11 cellular contexts compared by ENCODE assay signal in genomic region chr1:51313268-51313852, GRCh38. TPM values are rescaled to one million over a fixed set of nuclear protein-coding genes. Genes with fewer than 3 reads are reported as not detected.
DNase-seq lines count a peak whose midpoint lies in the region; ATAC-seq, FAIRE-seq and TF ChIP-seq lines count a peak whose summit lies in the region.
"Had no signal": no experiment of that assay in that cellular context is flagged by ENCODE, and none has a peak within 500 bp of the region (broad histone marks: within the 10 kb centered on the region; RNA-seq: fewer than 3 reads in every experiment).

No MANE protein-coding gene starts in this region.

- BruUV-seq in Calu3 (replicated peaks; lab: Mats Ljungman, UMichigan) = no TSS peak

- H3K9me3 Mint-ChIP-seq in Calu3 (ENCODE audit: low read depth, unreplicated experiment) = no peaks in the 10 kb centered on the region
- H3K9me3 Mint-ChIP-seq: activated T-cell treated with anti-CD3 and anti-CD28 coated beads, Interleukin-2, amount 50 U/mL, for 72 hours had no signal

- H3K9me3 ChIP-seq in lower lobe of right lung = no peaks in the 10 kb centered on the region

- H3K36me3 ChIP-seq in bronchial epithelial cell (ENCODE audit: control insufficient read depth, insufficient read depth, low read length) (no peaks in the 10 kb centered on the region), lower lobe of right lung (no peaks in the 10 kb centered on the region)

- DNase-seq in Calu3 (peak; percentile 48), bronchial epithelial cell (ENCODE audit: low read depth) (no peak), lower lobe of right lung (peak; percentile 35), NCI-H2171 (lab: John Stamatoyannopoulos, UW) (no peak), islet precursor cell (no peak)

- H3K4me3 ChIP-seq in bronchial epithelial cell (ENCODE audit: low read depth, low read length) (no peak overlapping the region), lower lobe of right lung (no peak overlapping the region)
- H3K4me3 ChIP-seq: SK-N-MC had no signal

- no peak for FAIRE-seq in bronchial epithelial cell (lab: Jason Lieb, UNC)
- FAIRE-seq: G401.6 had no signal

- no peak for TF ChIP-seq CTCF in Calu3 (IDR thresholded peaks at IDR 0.05; ENCODE audit: unreplicated experiment)
- TF ChIP-seq CTCF in LNCAP (IDR thresholded peaks at IDR 0.05) = peak; percentile 23; the same call in 1 of the 2 replicates
- TF ChIP-seq CTCF in bronchial epithelial cell (IDR thresholded peaks at IDR 0.05; ENCODE audit: insufficient read depth, low read length, severe bottlenecking) = peak; percentile 16
- TF ChIP-seq CTCF in lower lobe of right lung (IDR thresholded peaks at IDR 0.05) = peak; percentile 16

- H3K27me3 Mint-ChIP-seq in Calu3 (ENCODE audit: unreplicated experiment) = no peaks in the 10 kb centered on the region

- H3K4me1 ChIP-seq in lower lobe of right lung = peaks cover 15% of the 10 kb centered on the region

- peaks cover 21% of the 10 kb centered on the region for H3K36me3 Mint-ChIP-seq in Calu3 (ENCODE audit: insufficient read depth, unreplicated experiment)

- H3K4me3 Mint-ChIP-seq in Calu3 (ENCODE audit: low read depth, unreplicated experiment) = peak overlapping the region; percentile 31
- H3K4me3 Mint-ChIP-seq: activated T-cell treated with anti-CD3 and anti-CD28 coated beads, Interleukin-2, amount 50 U/mL, for 72 hours had no signal

- peak overlapping the region; percentile 95 for H3K27ac Mint-ChIP-seq in Calu3 (ENCODE audit: unreplicated experiment)
- H3K27ac Mint-ChIP-seq: activated T-cell treated with anti-CD3 and anti-CD28 coated beads, Interleukin-2, amount 50 U/mL, for 72 hours had no signal

- H3K4me1 Mint-ChIP-seq in Calu3 (ENCODE audit: low read depth, unreplicated experiment) = peaks cover 45% of the 10 kb centered on the region

- H3K27me3 ChIP-seq in bronchial epithelial cell (ENCODE audit: control insufficient read depth, insufficient read depth, low read length) (no peaks in the 10 kb centered on the region), lower lobe of right lung (ENCODE audit: low read depth) (no peaks in the 10 kb centered on the region)

- intact Hi-C loops in Calu3 (cut with micrococcal nuclease; ENCODE audit: unreplicated experiment) (no loop called here), lower lobe of right lung (cut with DNase I) (no loop called here)

- ATAC-seq in lower lobe of right lung (peak in 1 of 2 donors; percentile 15), HG03108 (IDR thresholded peaks at IDR 0.05; ENCODE audit: unreplicated experiment) (no peak)
- no peak for ATAC-seq in activated CD4-positive, CD25-positive, alpha-beta regulatory T cell treated with anti-CD3 and anti-CD28 coated beads, Interleukin-2, amount 50 U/mL, for 24 hours

- peak overlapping the region; percentile 72 for H3K27ac ChIP-seq in lower lobe of right lung

- CTCF ChIA-PET in Calu3 (lab: Charles Lee) = interaction anchor here (0.6 to 1.1 kb wide), 4 partner anchors 10 to 170 kb away, joined by 3 to 6 read pairs (median 3); no protein-coding TSS in a partner anchor

RNA-seq across cellular contexts. Expression of gene TTC39A, which starts 17.0 kb away (rescaled TPM):
- total RNA-seq in Calu3 (2022) = 18.8 and 19.1 TPM in 2 replicates
- total RNA-seq in bronchial epithelial cell = 6.1 and 20.5 TPM in 2 replicates
- total RNA-seq in lower lobe of right lung = 34.9 TPM

Comparison
In these comparisons a context has a peak if more than half of its experiments do, and no peak if none do; other contexts are left out.
1. DNase-seq: peak in Calu3 (single experiment) and lower lobe of right lung (single experiment); none in bronchial epithelial cell (single experiment), NCI-H2171 (single experiment) and islet precursor cell (single experiment).